In genomic region chr3:186920301-186920700, GRCh38 we compare ENCODE assay signal across 21 cellular contexts. TPM values are rescaled to one million over a fixed set of nuclear protein-coding genes. Genes with fewer than 3 reads are reported as not detected.
DNase-seq lines count a peak whose midpoint lies in the region; ATAC-seq and TF ChIP-seq lines count a peak whose summit lies in the region.
"Had no signal": no experiment of that assay in that cellular context is flagged by ENCODE, and none has a peak within 500 bp of the region (broad histone marks: within the 10 kb centered on the region; RNA-seq: fewer than 3 reads in every experiment).

No MANE protein-coding gene starts in this region.

- DNase-seq in A673 (ENCODE audit: low spot score) (peak; percentile 67), GM03348 (ENCODE audit: low spot score) (peak; percentile 20), NCI-H82 treated with DMSO at 0.1 percent for 48 hours (lab: John Stamatoyannopoulos, UW; ENCODE audit: unreplicated experiment) (peak; percentile 57), vagina (ENCODE audit: extremely low spot score in 2 of 2) (no peak)
- DNase-seq: 8988T, DMS53, GM23248, H9, Kasumi-1, NCI-H1436, NCI-H187 treated with DMSO at 0.1 percent for 48 hours, NCI-H2107, NCI-H748 treated with DMSO at 0.1 percent for 48 hours, Peyer's patch, T-helper 1 cell had no signal

- no peak for ATAC-seq in HG03045 (IDR thresholded peaks at IDR 0.05; ENCODE audit: unreplicated experiment)
- no peak for ATAC-seq in GM19397 (IDR thresholded peaks at IDR 0.05; ENCODE audit: unreplicated experiment)
- ATAC-seq: GM12878 had no signal

- H3K27ac ChIP-seq in A673 (ENCODE audit: low read depth, low read length, poor library complexity, severe bottlenecking) (peak overlapping the region; percentile 38), vagina (no peak overlapping the region)
- H3K27ac ChIP-seq: C4-2B, GM23248, Peyer's patch, SJCRH30 had no signal

- H3K4me1 Mint-ChIP-seq in nephron: peaks cover 7% of the 10 kb centered on the region

- H3K9me3 Mint-ChIP-seq in nephron: no peaks in the 10 kb centered on the region
- H3K9me3 Mint-ChIP-seq: H9 had no signal

- POLR2A ChIA-PET in A673 (lab: Charles Lee; ENCODE audit: low non-redundant PET): interaction anchor here (1.1 kb wide), 1 partner anchor 40 kb away, joined by 3 read pairs; no protein-coding TSS in a partner anchor

- H3K4me3 Mint-ChIP-seq in nephron: no peak overlapping the region
- H3K4me3 Mint-ChIP-seq: H9 had no signal

- TF ChIP-seq CTCF in A673 (conservative IDR thresholded peaks at IDR 0.05; ENCODE audit: low read depth, low read length) (no peak), nephron (IDR thresholded peaks at IDR 0.05; ENCODE audit: unreplicated experiment in 3 of 3) (no peak), vagina (IDR thresholded peaks at IDR 0.05) (no peak)

- intact Hi-C loops in A673 (cut with micrococcal nuclease; ENCODE audit: unreplicated experiment) (no loop called here), vagina (cut with DNase I) (no loop called here)

- CTCF ChIA-PET in A673 (lab: Charles Lee): no interaction called here

- no peak for TF ChIP-seq POLR2A in vagina (IDR thresholded peaks at IDR 0.05)

- H3K36me3 ChIP-seq in A673 (ENCODE audit: insufficient read depth, low read length, poor library complexity, severe bottlenecking): no peaks in the 10 kb centered on the region
- no peaks in the 10 kb centered on the region for H3K36me3 ChIP-seq in vagina
- H3K36me3 ChIP-seq: Peyer's patch, SJCRH30 had no signal

- peaks cover 3% of the 10 kb centered on the region for H3K27me3 Mint-ChIP-seq in nephron (ENCODE audit: low read depth)

- H3K9me3 ChIP-seq in A673 (ENCODE audit: low read depth, low read length, poor library complexity, severe bottlenecking): no peaks in the 10 kb centered on the region
- H3K9me3 ChIP-seq in vagina: no peaks in the 10 kb centered on the region
- H3K9me3 ChIP-seq: Peyer's patch, SJCRH30 had no signal

- no peak overlapping the region for H3K4me3 ChIP-seq in A673 (ENCODE audit: low read depth, low read length, poor library complexity, severe bottlenecking)
- no peak overlapping the region for H3K4me3 ChIP-seq in vagina
- H3K4me3 ChIP-seq: GM12878, GM23248, Peyer's patch, SJCRH30 had no signal

- no peaks in the 10 kb centered on the region for H3K27me3 ChIP-seq in A673 (replicated peaks; ENCODE audit: insufficient read depth, low read depth, low read length, poor library complexity)
- H3K27me3 ChIP-seq in vagina: no peaks in the 10 kb centered on the region
- H3K27me3 ChIP-seq: Peyer's patch, SJCRH30 had no signal

- no peaks in the 10 kb centered on the region for H3K36me3 Mint-ChIP-seq in nephron (ENCODE audit: low read depth)

- H3K4me1 ChIP-seq in A673 (ENCODE audit: insufficient read depth, low read length, poor library complexity, severe bottlenecking) (peaks cover 34% of the 10 kb centered on the region), vagina (peaks cover 4% of the 10 kb centered on the region)
- H3K4me1 ChIP-seq: Peyer's patch had no signal

- peak overlapping the region in 2 of 3 experiments; percentile 30 to 71 for H3K27ac Mint-ChIP-seq in nephron
- H3K27ac Mint-ChIP-seq: H9 had no signal

- BruUV-seq in A673 (replicated peaks; lab: Mats Ljungman, UMichigan): no TSS peak

RNA-seq across cellular contexts. Expression of gene ST6GAL1, which starts 10.0 kb away (rescaled TPM):
- 74.2 and 78.3 TPM in 2 replicates for total RNA-seq in A673 (2021)
- total RNA-seq in vagina: 37.8 TPM
- total RNA-seq: GM23248 had no signal

Comparison
In these comparisons a context has a peak if more than half of its experiments do, and no peak if none do; other contexts are left out.
1. DNase-seq: peak in A673 (single experiment), GM03348 (single experiment) and NCI-H82 treated with DMSO at 0.1 percent for 48 hours (single experiment); none in vagina (0 of 2).